Comparison of ENCODE assay signal across 2 cellular contexts in genomic region chr12:30959110-30959710, GRCh38.
TF ChIP-seq lines count a peak whose summit lies in the region.

No MANE protein-coding gene starts in this region.

TF ChIP-seq in SK-N-SH treated with all-trans-retinoic acid at 6 μM for 48 hours, 23 proteins besides CTCF, POLR2A, EP300 and RAD21 (continued from another document):
- TF ChIP-seq TSHZ2 (CRISPR knock-in tag; IDR thresholded peaks at IDR 0.05) (no peak), ISL1 (CRISPR knock-in tag; IDR thresholded peaks at IDR 0.05) (no peak), CREB5 (CRISPR knock-in tag; IDR thresholded peaks at IDR 0.05; ENCODE audit: low read depth) (no peak), ZNF565 (CRISPR knock-in tag; conservative IDR thresholded peaks at IDR 0.05; ENCODE audit: low read depth) (no peak), CSRNP3 (CRISPR knock-in tag; IDR thresholded peaks at IDR 0.05) (no peak), ZFP3 (CRISPR knock-in tag; IDR thresholded peaks at IDR 0.05) (peak; percentile 90)

TF ChIP-seq in SK-N-SH, 30 proteins besides CTCF, POLR2A, EP300 and RAD21 (continued from another document):
- TF ChIP-seq RFX5 (IDR thresholded peaks at IDR 0.05; ENCODE audit: low read length) (no peak), REST (IDR thresholded peaks at IDR 0.05; ENCODE audit: low read depth, low read length) (no peak), ZBTB33 (IDR thresholded peaks at IDR 0.05; ENCODE audit: borderline replicate concordance, low read depth) (no peak), FOXJ3 (CRISPR knock-in tag; IDR thresholded peaks at IDR 0.05) (no peak), MEF2A (IDR thresholded peaks at IDR 0.05; ENCODE audit: borderline replicate concordance, low read depth) (no peak), CHD2 (IDR thresholded peaks at IDR 0.05; ENCODE audit: low read length, partially characterized antibody) (no peak)
